ENCODE assay signal across 13 cellular contexts in the genomic region with DNA sequence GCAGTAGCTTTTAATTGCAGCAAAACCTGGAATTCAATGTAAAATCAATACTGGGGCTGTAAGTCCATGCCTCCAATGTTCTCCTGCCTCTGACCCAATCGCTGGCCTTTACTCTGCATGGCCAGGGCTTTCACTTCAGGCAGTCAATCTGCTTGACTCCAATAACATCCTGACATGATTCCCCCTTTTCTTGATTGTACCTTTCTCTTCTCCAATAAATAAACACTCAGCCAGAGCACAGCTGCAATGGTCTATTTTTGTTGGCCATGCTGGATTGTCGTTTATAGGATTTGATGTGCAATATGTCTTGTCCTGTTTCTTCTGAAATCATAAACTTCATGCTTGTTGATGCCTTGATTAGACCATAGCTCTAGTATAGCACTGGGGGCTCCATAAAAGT.
DNase-seq lines count a peak whose midpoint lies in the region; ATAC-seq, FAIRE-seq and TF ChIP-seq lines count a peak whose summit lies in the region.
"Had no signal": no experiment of that assay in that cellular context is flagged by ENCODE, and none has a peak within 500 bp of the region (broad histone marks: within the 10 kb centered on the region; RNA-seq: fewer than 3 reads in every experiment).

No MANE protein-coding gene starts in this region.

- no peaks in the 10 kb centered on the region for H3K79me2 ChIP-seq in GM23338 (replicated peaks; ENCODE audit: insufficient read depth)

- ATAC-seq in GM23338, result no peak
- no peak for ATAC-seq in HG03442 (IDR thresholded peaks at IDR 0.05; ENCODE audit: unreplicated experiment)
- ATAC-seq: naive thymus-derived CD8-positive, alpha-beta T cell had no signal

- peak overlapping the region; percentile 2 to 83 for H2BK12ac ChIP-seq in mesenchymal stem cell (ENCODE audit: low read length in 2 of 2)

- no peak overlapping the region for H3K27ac Mint-ChIP-seq in GM23338
- H3K27ac Mint-ChIP-seq in activated CD4-positive, alpha-beta memory T cell treated with anti-CD3 and anti-CD28 coated beads for 36 hours, result no peak overlapping the region
- H3K27ac Mint-ChIP-seq: naive thymus-derived CD8-positive, alpha-beta T cell had no signal

- H3K9me2 ChIP-seq in GM23338 (ENCODE audit: insufficient read depth), result no peaks in the 10 kb centered on the region

- H3K36me3 ChIP-seq in GM23338 (ENCODE audit: insufficient read depth), result no peaks in the 10 kb centered on the region
- no peaks in the 10 kb centered on the region for H3K36me3 ChIP-seq in breast epithelium
- H3K36me3 ChIP-seq in mesenchymal stem cell (ENCODE audit: control insufficient read depth in 1 of 2, insufficient read depth in 2 of 2, low read depth in 1 of 2, low read length in 2 of 2), result no peaks in the 10 kb centered on the region
- no peaks in the 10 kb centered on the region for H3K36me3 ChIP-seq in stomach smooth muscle (ENCODE audit: control insufficient read depth in 2 of 2, insufficient read depth in 2 of 2, low read length in 2 of 2)

- H3K4me2 ChIP-seq in GM23338, result no peak overlapping the region
- H3K4me2 ChIP-seq in mesenchymal stem cell (ENCODE audit: low read length, poor library complexity, severe bottlenecking), result no peak overlapping the region

- no peaks in the 10 kb centered on the region for H4K20me1 ChIP-seq in GM23338 (replicated peaks; ENCODE audit: insufficient read depth)

- intact Hi-C loops in breast epithelium (cut with DNase I; ENCODE audit: low total_unique reads), result no loop called here
- intact Hi-C loops in activated CD4-positive, alpha-beta memory T cell treated with anti-CD3 and anti-CD28 coated beads for 36 hours (cut with micrococcal nuclease), result no loop called here

- H3K4me1 ChIP-seq in GM23338 (ENCODE audit: insufficient read depth), result peaks cover 16% of the 10 kb centered on the region
- H3K4me1 ChIP-seq in breast epithelium, result no peaks in the 10 kb centered on the region
- peaks cover 8% of the 10 kb centered on the region for H3K4me1 ChIP-seq in mesenchymal stem cell (ENCODE audit: control insufficient read depth, insufficient read depth, low read depth, low read length)
- H3K4me1 ChIP-seq in stomach smooth muscle (ENCODE audit: control insufficient read depth, insufficient read depth, low read length), result peaks cover 41% of the 10 kb centered on the region

- peak overlapping the region in 1 of 2 experiments; percentile 72 for H3K18ac ChIP-seq in mesenchymal stem cell (ENCODE audit: low read depth in 1 of 2, low read length in 2 of 2)

- FAIRE-seq in GM12891 (lab: Jason Lieb, UNC), result no peak

- peaks cover 18% of the 10 kb centered on the region for H3K4me1 Mint-ChIP-seq in GM23338
- H3K4me1 Mint-ChIP-seq in activated CD4-positive, alpha-beta memory T cell treated with anti-CD3 and anti-CD28 coated beads for 36 hours (ENCODE audit: low read depth), result no peaks in the 10 kb centered on the region
- H3K4me1 Mint-ChIP-seq: naive thymus-derived CD8-positive, alpha-beta T cell had no signal

- H3K14ac ChIP-seq in mesenchymal stem cell (ENCODE audit: low read length in 2 of 2), result no peak overlapping the region

- H2AK5ac ChIP-seq in mesenchymal stem cell (ENCODE audit: low read length, severe bottlenecking), result peak overlapping the region; percentile 43

- no peak overlapping the region for H3K4me3 Mint-ChIP-seq in GM23338
- no peak overlapping the region for H3K4me3 Mint-ChIP-seq in activated CD4-positive, alpha-beta memory T cell treated with anti-CD3 and anti-CD28 coated beads for 36 hours
- H3K4me3 Mint-ChIP-seq: naive thymus-derived CD8-positive, alpha-beta T cell had no signal

- H2BK15ac ChIP-seq in mesenchymal stem cell (ENCODE audit: low read depth, poor library complexity, severe bottlenecking), result no peak overlapping the region

- H3K4ac ChIP-seq in mesenchymal stem cell (ENCODE audit: low read depth in 1 of 2, low read length in 2 of 2), result peak overlapping the region in 1 of 2 experiments; percentile 17

- H3F3A ChIP-seq in GM23338 (replicated peaks; ENCODE audit: low read depth), result no peaks in the 10 kb centered on the region

- H3K9ac ChIP-seq in mesenchymal stem cell (ENCODE audit: low read length) (peak overlapping the region; percentile 94), stomach smooth muscle (ENCODE audit: low read length in 2 of 2) (peak overlapping the region; percentile 37 to 42)

- no peak overlapping the region for H2BK5ac ChIP-seq in mesenchymal stem cell (ENCODE audit: low read depth, low read length, poor library complexity, severe bottlenecking)

- H4K8ac ChIP-seq in mesenchymal stem cell (ENCODE audit: low read length), result no peak overlapping the region

- 85% methylated on average over 2 of the region's 2 CpGs for WGBS in mesenchymal stem cell

- CTCF ChIA-PET in activated CD4-positive, alpha-beta memory T cell treated with anti-CD3 and anti-CD28 coated beads for 36 hours (lab: Charles Lee), result no interaction called here

- H3K9me3 Mint-ChIP-seq in GM23338, result no peaks in the 10 kb centered on the region; the same call in 2 of the 3 replicates
- no peaks in the 10 kb centered on the region for H3K9me3 Mint-ChIP-seq in activated CD4-positive, alpha-beta memory T cell treated with anti-CD3 and anti-CD28 coated beads for 36 hours
- H3K9me3 Mint-ChIP-seq: naive thymus-derived CD8-positive, alpha-beta T cell had no signal

- H3K27ac ChIP-seq in GM23338 (ENCODE audit: low read depth) (no peak overlapping the region), breast epithelium (peak overlapping the region; percentile 26 to 46), mesenchymal stem cell (ENCODE audit: low read length, poor library complexity, severe bottlenecking) (peak overlapping the region; percentile 67), stomach smooth muscle (ENCODE audit: low read length) (peak overlapping the region; percentile 85)

- H4K91ac ChIP-seq in mesenchymal stem cell (ENCODE audit: low read length), result no peak overlapping the region

- 0 out of 2 replicates have a peak overlapping the region, but pooled peaks have one; percentile 43 for H2AFZ ChIP-seq in GM23338
- no peak overlapping the region for H2AFZ ChIP-seq in mesenchymal stem cell (ENCODE audit: low read depth, low read length)

- no peak overlapping the region for H2BK120ac ChIP-seq in mesenchymal stem cell (ENCODE audit: low read depth, low read length)

- no peaks in the 10 kb centered on the region for H3K36me3 Mint-ChIP-seq in GM23338 (ENCODE audit: low read depth)
- no peaks in the 10 kb centered on the region for H3K36me3 Mint-ChIP-seq in activated CD4-positive, alpha-beta memory T cell treated with anti-CD3 and anti-CD28 coated beads for 36 hours
- H3K36me3 Mint-ChIP-seq: naive thymus-derived CD8-positive, alpha-beta T cell had no signal

- no peak for TF ChIP-seq CTCF in GM23338 (conservative IDR thresholded peaks at IDR 0.05; ENCODE audit: low read depth in 2 of 2)
- TF ChIP-seq CTCF in breast epithelium (IDR thresholded peaks at IDR 0.05), result no peak

- H3K23ac ChIP-seq in mesenchymal stem cell (ENCODE audit: low read length in 2 of 2), result no peak overlapping the region

- H3K27me3 Mint-ChIP-seq in GM23338 (ENCODE audit: insufficient read depth, low read depth, poor library complexity), result no peaks in the 10 kb centered on the region
- no peaks in the 10 kb centered on the region for H3K27me3 Mint-ChIP-seq in activated CD4-positive, alpha-beta memory T cell treated with anti-CD3 and anti-CD28 coated beads for 36 hours

- POLR2A ChIA-PET in activated CD4-positive, alpha-beta memory T cell treated with anti-CD3 and anti-CD28 coated beads for 36 hours (lab: Charles Lee), result no interaction called here

- peaks cover 2% of the 10 kb centered on the region for H3K79me1 ChIP-seq in mesenchymal stem cell (replicated peaks; ENCODE audit: low read length, poor library complexity, severe bottlenecking)

- DNase-seq in GM23338 (ENCODE audit: low spot score), result no peak
- DNase-seq in breast epithelium (ENCODE audit: low spot score in 2 of 2), result no peak
- DNase-seq in mesenchymal stem cell, result no peak
- DNase-seq in NCI-H2081 (lab: John Stamatoyannopoulos, UW), result no peak
- DNase-seq in activated CD4-positive, alpha-beta memory T cell treated with anti-CD3 and anti-CD28 coated beads for 36 hours, result no peak
- no peak for DNase-seq in GM12891 (ENCODE audit: insufficient read length, low spot score)
- DNase-seq: activated T-cell treated with anti-CD3 and anti-CD28 coated beads, Interleukin-2, amount 50 U/mL, for 48 hours; Kasumi-1; naive thymus-derived CD8-positive, alpha-beta T cell; NCI-H2029; SW 1271 had no signal

- no peaks in the 10 kb centered on the region for H3K9me3 ChIP-seq in breast epithelium
- H3K9me3 ChIP-seq in mesenchymal stem cell (ENCODE audit: control insufficient read depth, low read length), result no peaks in the 10 kb centered on the region
- H3K9me3 ChIP-seq in stomach smooth muscle (ENCODE audit: control insufficient read depth in 2 of 2, low read length in 2 of 2), result no peaks in the 10 kb centered on the region

- H3K27me3 ChIP-seq in GM23338 (ENCODE audit: insufficient read depth) (no peaks in the 10 kb centered on the region), breast epithelium (no peaks in the 10 kb centered on the region), mesenchymal stem cell (ENCODE audit: control insufficient read depth in 1 of 2, insufficient read depth in 1 of 2, low read length in 2 of 2) (no peaks in the 10 kb centered on the region), stomach smooth muscle (ENCODE audit: control insufficient read depth in 1 of 2, insufficient read depth in 2 of 2, low read length in 2 of 2) (no peaks in the 10 kb centered on the region)

- TF ChIP-seq POLR2A in breast epithelium (IDR thresholded peaks at IDR 0.05) (no peak), GM12891 (IDR thresholded peaks at IDR 0.05; ENCODE audit: low read depth, low read length) (no peak)

- no peak overlapping the region for H3K4me3 ChIP-seq in GM23338
- peak overlapping the region in 2 of 3 donors; percentile 12 to 25 for H3K4me3 ChIP-seq in breast epithelium
- peak overlapping the region in 1 of 2 experiments; percentile 76 for H3K4me3 ChIP-seq in mesenchymal stem cell (ENCODE audit: insufficient read depth in 1 of 2, low read depth in 1 of 2, low read length in 2 of 2)
- H3K4me3 ChIP-seq in stomach smooth muscle (ENCODE audit: low read length in 2 of 2), result peak overlapping the region; percentile 40 to 60

TF ChIP-seq in GM12891, 5 proteins besides CTCF, POLR2A, EP300 and RAD21:
- TF ChIP-seq POU2F2 (IDR thresholded peaks at IDR 0.05; ENCODE audit: low read depth, low read length), result no peak
